11 cellular contexts compared by ENCODE assay signal in the genomic region with DNA sequence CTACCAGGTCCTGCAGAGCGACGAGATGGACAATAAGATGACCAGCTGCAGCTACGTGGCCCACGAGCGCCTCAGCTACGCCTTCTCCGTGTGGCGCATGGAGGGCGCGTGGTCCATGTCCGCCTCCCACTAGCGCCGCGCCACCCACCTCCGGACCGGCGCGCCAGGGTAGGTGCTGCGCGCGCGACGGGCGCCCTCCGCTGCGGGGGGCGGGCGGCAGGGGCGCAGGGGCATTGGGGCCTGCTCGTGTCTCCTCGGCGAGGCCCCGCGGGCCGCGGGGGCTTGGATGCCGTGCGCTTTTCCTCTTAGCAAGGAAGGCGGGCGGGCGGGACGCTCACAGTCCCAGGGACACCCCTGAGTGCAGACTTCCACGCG. TPM values are rescaled to one million over a fixed set of nuclear protein-coding genes. Genes with fewer than 3 reads are reported as not detected.
DNase-seq lines count a peak whose midpoint lies in the region; ATAC-seq and TF ChIP-seq lines count a peak whose summit lies in the region.
"Had no signal": no experiment of that assay in that cellular context is flagged by ENCODE, and none has a peak within 500 bp of the region (broad histone marks: within the 10 kb centered on the region; RNA-seq: fewer than 3 reads in every experiment).

No MANE protein-coding gene starts in this region.

- no CpG with 5 or more reads among the region's 44 CpGs for WGBS in gastroesophageal sphincter (ENCODE audit: low coverage in 1 of 2), 2 donors

- POLR2A ChIA-PET in activated CD4-positive, alpha-beta T cell treated with anti-CD3 and anti-CD28 coated beads, Interleukin-2, amount 10 ng/mL, durations not matched to agents 7 days and 5 days (lab: Charles Lee) = no interaction called here

- CTCF ChIA-PET in activated CD4-positive, alpha-beta T cell treated with anti-CD3 and anti-CD28 coated beads, Interleukin-2, amount 10 ng/mL, durations not matched to agents 7 days and 5 days (lab: Charles Lee) = interaction anchor here (0.8 kb wide), 1 partner anchor 9 kb away, joined by 3 read pairs; no protein-coding TSS in a partner anchor

- no peak for ATAC-seq in gastroesophageal sphincter
- ATAC-seq in activated T-helper 17 cell treated with anti-CD3 and anti-CD28 coated beads, Interleukin-2, amount 50 U/mL, for 72 hours (replicated peaks) = no peak

- peaks cover 52% of the 10 kb centered on the region for H3K27me3 Mint-ChIP-seq in activated CD4-positive, alpha-beta T cell treated with anti-CD3 and anti-CD28 coated beads, Interleukin-2, amount 10 ng/mL, durations not matched to agents 24 days and 14 days
- H3K27me3 Mint-ChIP-seq in activated CD4-positive, alpha-beta T cell treated with anti-CD3 and anti-CD28 coated beads, Interleukin-2, amount 10 ng/mL, durations not matched to agents 7 days and 5 days = peaks cover 62% of the 10 kb centered on the region
- H3K27me3 Mint-ChIP-seq in activated T-helper 17 cell treated with anti-CD3 and anti-CD28 coated beads, Interleukin-2, amount 50 U/mL, for 72 hours = peaks cover 49% of the 10 kb centered on the region

- no peaks in the 10 kb centered on the region for H3K36me3 ChIP-seq in gastroesophageal sphincter
- H3K36me3 ChIP-seq in neuron (ENCODE audit: insufficient read depth, low read length) = no peaks in the 10 kb centered on the region
- no peaks in the 10 kb centered on the region for H3K36me3 ChIP-seq in vagina

- peak; percentile 45 for DNase-seq in activated CD4-positive, alpha-beta T cell treated with anti-CD3 and anti-CD28 coated beads, Interleukin-2, amount 10 ng/mL, durations not matched to agents 24 days and 14 days
- DNase-seq in activated CD4-positive, alpha-beta T cell treated with anti-CD3 and anti-CD28 coated beads, Interleukin-2, amount 10 ng/mL, durations not matched to agents 7 days and 5 days = no peak
- DNase-seq in vagina (ENCODE audit: extremely low spot score in 2 of 2) (no peak), COLO829 (ENCODE audit: low spot score) (no peak)
- no peak for DNase-seq in activated CD4-positive, alpha-beta T cell treated with anti-CD3 and anti-CD28 coated beads for 1 hour
- DNase-seq: NCI-H2081 treated with DMSO at 0.1 percent for 48 hours had no signal

- peak overlapping the region; percentile 58 to 78 for H3K4me3 ChIP-seq in gastroesophageal sphincter
- peak overlapping the region; percentile 10 for H3K4me3 ChIP-seq in neuron (ENCODE audit: low read length)
- peak overlapping the region; percentile 62 to 89 for H3K4me3 ChIP-seq in vagina
- H3K4me3 ChIP-seq: SK-N-MC had no signal

- H3K4me1 ChIP-seq in gastroesophageal sphincter = peaks cover 0 to 65% (median 0%) of the 10 kb centered on the region in 3 donors
- H3K4me1 ChIP-seq in neuron (ENCODE audit: insufficient read depth, low read length) = no peaks in the 10 kb centered on the region
- H3K4me1 ChIP-seq in vagina = peaks cover 12% of the 10 kb centered on the region

- no peak overlapping the region for H2AFZ ChIP-seq in neuron (ENCODE audit: low read depth, low read length)

- TF ChIP-seq EP300 in gastroesophageal sphincter (IDR thresholded peaks at IDR 0.05) = no peak

- H3K27me3 ChIP-seq in gastroesophageal sphincter = peaks cover 62% of the 10 kb centered on the region
- peaks cover 84% of the 10 kb centered on the region for H3K27me3 ChIP-seq in neuron (ENCODE audit: insufficient read depth, low read length)
- H3K27me3 ChIP-seq in vagina = no peaks in the 10 kb centered on the region

- H3K27ac ChIP-seq in gastroesophageal sphincter (peak overlapping the region in 3 of 4 donors; percentile 85 to 90 (median 89)), vagina (peak overlapping the region; percentile 94)
- H3K27ac ChIP-seq: 22Rv1, SK-N-MC had no signal

- no peak overlapping the region for H3K4me3 Mint-ChIP-seq in activated CD4-positive, alpha-beta T cell treated with anti-CD3 and anti-CD28 coated beads, Interleukin-2, amount 10 ng/mL, durations not matched to agents 24 days and 14 days
- no peak overlapping the region for H3K4me3 Mint-ChIP-seq in activated CD4-positive, alpha-beta T cell treated with anti-CD3 and anti-CD28 coated beads, Interleukin-2, amount 10 ng/mL, durations not matched to agents 7 days and 5 days
- H3K4me3 Mint-ChIP-seq in activated T-helper 17 cell treated with anti-CD3 and anti-CD28 coated beads, Interleukin-2, amount 50 U/mL, for 72 hours = no peak overlapping the region

- H3K4me1 Mint-ChIP-seq in activated CD4-positive, alpha-beta T cell treated with anti-CD3 and anti-CD28 coated beads, Interleukin-2, amount 10 ng/mL, durations not matched to agents 24 days and 14 days = no peaks in the 10 kb centered on the region
- H3K4me1 Mint-ChIP-seq in activated CD4-positive, alpha-beta T cell treated with anti-CD3 and anti-CD28 coated beads, Interleukin-2, amount 10 ng/mL, durations not matched to agents 7 days and 5 days = no peaks in the 10 kb centered on the region
- no peaks in the 10 kb centered on the region for H3K4me1 Mint-ChIP-seq in activated T-helper 17 cell treated with anti-CD3 and anti-CD28 coated beads, Interleukin-2, amount 50 U/mL, for 72 hours

- TF ChIP-seq POLR2A in gastroesophageal sphincter (IDR thresholded peaks at IDR 0.05) (no peak), vagina (IDR thresholded peaks at IDR 0.05) (no peak)

- H3K36me3 Mint-ChIP-seq in activated CD4-positive, alpha-beta T cell treated with anti-CD3 and anti-CD28 coated beads, Interleukin-2, amount 10 ng/mL, durations not matched to agents 24 days and 14 days (ENCODE audit: low read depth) = no peaks in the 10 kb centered on the region
- no peaks in the 10 kb centered on the region for H3K36me3 Mint-ChIP-seq in activated CD4-positive, alpha-beta T cell treated with anti-CD3 and anti-CD28 coated beads, Interleukin-2, amount 10 ng/mL, durations not matched to agents 7 days and 5 days (ENCODE audit: low read depth)
- no peaks in the 10 kb centered on the region for H3K36me3 Mint-ChIP-seq in activated T-helper 17 cell treated with anti-CD3 and anti-CD28 coated beads, Interleukin-2, amount 50 U/mL, for 72 hours (ENCODE audit: low read depth)

- no peak overlapping the region for H3K27ac Mint-ChIP-seq in activated CD4-positive, alpha-beta T cell treated with anti-CD3 and anti-CD28 coated beads, Interleukin-2, amount 10 ng/mL, durations not matched to agents 24 days and 14 days
- H3K27ac Mint-ChIP-seq in activated CD4-positive, alpha-beta T cell treated with anti-CD3 and anti-CD28 coated beads, Interleukin-2, amount 10 ng/mL, durations not matched to agents 7 days and 5 days = no peak overlapping the region
- no peak overlapping the region for H3K27ac Mint-ChIP-seq in activated T-helper 17 cell treated with anti-CD3 and anti-CD28 coated beads, Interleukin-2, amount 50 U/mL, for 72 hours

- H3K9me3 ChIP-seq in gastroesophageal sphincter (no peaks in the 10 kb centered on the region), neuron (ENCODE audit: low read length) (no peaks in the 10 kb centered on the region), vagina (no peaks in the 10 kb centered on the region)

- TF ChIP-seq CTCF in gastroesophageal sphincter (IDR thresholded peaks at IDR 0.05) (no peak), vagina (IDR thresholded peaks at IDR 0.05) (no peak)

- H3K9me3 Mint-ChIP-seq in activated CD4-positive, alpha-beta T cell treated with anti-CD3 and anti-CD28 coated beads, Interleukin-2, amount 10 ng/mL, durations not matched to agents 24 days and 14 days = no peaks in the 10 kb centered on the region
- no peaks in the 10 kb centered on the region for H3K9me3 Mint-ChIP-seq in activated CD4-positive, alpha-beta T cell treated with anti-CD3 and anti-CD28 coated beads, Interleukin-2, amount 10 ng/mL, durations not matched to agents 7 days and 5 days
- H3K9me3 Mint-ChIP-seq in activated T-helper 17 cell treated with anti-CD3 and anti-CD28 coated beads, Interleukin-2, amount 50 U/mL, for 72 hours = no peaks in the 10 kb centered on the region

- intact Hi-C loops in activated CD4-positive, alpha-beta T cell treated with anti-CD3 and anti-CD28 coated beads, Interleukin-2, amount 10 ng/mL, durations not matched to agents 24 days and 14 days (cut with micrococcal nuclease) = no loop called here
- intact Hi-C loops in vagina (cut with DNase I) = loop anchor here (5.0 kb wide), 1 partner anchor 89 kb away; no protein-coding TSS in a partner anchor

RNA-seq across cellular contexts. Expression of a gene that starts 0.7 kb away (rescaled TPM):
- total RNA-seq in activated CD4-positive, alpha-beta T cell treated with anti-CD3 and anti-CD28 coated beads, Interleukin-2, amount 10 ng/mL, durations not matched to agents 24 days and 14 days = not detected in 2 replicates
- total RNA-seq in activated CD4-positive, alpha-beta T cell treated with anti-CD3 and anti-CD28 coated beads, Interleukin-2, amount 10 ng/mL, durations not matched to agents 7 days and 5 days = not detected
- total RNA-seq in gastroesophageal sphincter (10 to 100 TPM; 17.7 to 69.6 (median 45.2) TPM), vagina (214 TPM)
- total RNA-seq in activated T-helper 17 cell treated with anti-CD3 and anti-CD28 coated beads, Interleukin-2, amount 50 U/mL, for 72 hours = not detected

Comparison
In these comparisons a context has a peak if more than half of its experiments do, and no peak if none do; other contexts are left out.
1. H3K4me3 ChIP-seq: peak in every context shown above with its lines; median percentile 76 in vagina; 68 in gastroesophageal sphincter; 10 in neuron.
2. RNA of a gene that starts 0.7 kb away (total RNA-seq): 214 TPM in vagina (single experiment) and 17.7 to 69.6 TPM in gastroesophageal sphincter; not detected in activated CD4-positive, alpha-beta T cell treated with anti-CD3 and anti-CD28 coated beads, Interleukin-2, amount 10 ng/mL, durations not matched to agents 24 days and 14 days, not detected in activated CD4-positive, alpha-beta T cell treated with anti-CD3 and anti-CD28 coated beads, Interleukin-2, amount 10 ng/mL, durations not matched to agents 7 days and 5 days and not detected in activated T-helper 17 cell treated with anti-CD3 and anti-CD28 coated beads, Interleukin-2, amount 50 U/mL, for 72 hours; every median in the first group is over 10 times any median in the second.